Comparison of ENCODE assay signal across 3 cellular contexts in genomic region chr6:42761287-42762067, GRCh38.
A peak's percentile ranks its signal among the peaks of the same experiment; 100 is the strongest.
TF ChIP-seq lines count a peak whose summit lies in the region.

No MANE protein-coding gene starts in this region.

TF ChIP-seq in HEK293, 187 proteins besides CTCF, POLR2A, EP300 and RAD21:
- no peak for TF ChIP-seq SCRT2 (tag by site-specific recombination; IDR thresholded peaks at IDR 0.05)
- TF ChIP-seq ZNF561 (tag by site-specific recombination; IDR thresholded peaks at IDR 0.05; ENCODE audit: borderline replicate concordance) = no peak
- TF ChIP-seq ZNF76 (tag by site-specific recombination; IDR thresholded peaks at IDR 0.05; ENCODE audit: borderline replicate concordance, low read depth) = no peak
- no peak for TF ChIP-seq ZNF10 (tag by site-specific recombination; IDR thresholded peaks at IDR 0.05)
- no peak for TF ChIP-seq ZBTB17 (tag by site-specific recombination; IDR thresholded peaks at IDR 0.05)
- TF ChIP-seq ZNF768 (tag by site-specific recombination; IDR thresholded peaks at IDR 0.05) = 0 out of 2 replicates have a peak, but pooled peaks have one; percentile 7
- no peak for TF ChIP-seq ZFP3 (tag by site-specific recombination; IDR thresholded peaks at IDR 0.05; ENCODE audit: low read depth)
- no peak for TF ChIP-seq GLI4 (tag by site-specific recombination; IDR thresholded peaks at IDR 0.05)

TF ChIP-seq in Ishikawa, 13 proteins besides CTCF, POLR2A, EP300 and RAD21:
- TF ChIP-seq NFIC (IDR thresholded peaks at IDR 0.05) = no peak
- TF ChIP-seq CEBPB (IDR thresholded peaks at IDR 0.05) = 0 out of 2 replicates have a peak, but pooled peaks have one; percentile 25

TF ChIP-seq in H1, 55 proteins besides CTCF, POLR2A, EP300 and RAD21:
- TF ChIP-seq CEBPB (IDR thresholded peaks at IDR 0.05; ENCODE audit: low read depth, low read length) (0 out of 2 replicates have a peak, but pooled peaks have one; percentile 21), CHD1 (IDR thresholded peaks at IDR 0.05; ENCODE audit: low read depth, low read length) (no peak)
